ENCODE assay signal across 1 cellular context in genomic region chr21:44024895-44025353, GRCh38.
TF ChIP-seq lines count a peak whose summit lies in the region.

No MANE protein-coding gene starts in this region.

TF ChIP-seq in HEK293, 187 proteins besides CTCF, POLR2A, EP300 and RAD21 (continued from another document):
- peak; percentile 68 for TF ChIP-seq ATF2 (tag by site-specific recombination; IDR thresholded peaks at IDR 0.05; ENCODE audit: low read depth)
